Comparison of ENCODE assay signal across 23 cellular contexts in the genomic region with DNA sequence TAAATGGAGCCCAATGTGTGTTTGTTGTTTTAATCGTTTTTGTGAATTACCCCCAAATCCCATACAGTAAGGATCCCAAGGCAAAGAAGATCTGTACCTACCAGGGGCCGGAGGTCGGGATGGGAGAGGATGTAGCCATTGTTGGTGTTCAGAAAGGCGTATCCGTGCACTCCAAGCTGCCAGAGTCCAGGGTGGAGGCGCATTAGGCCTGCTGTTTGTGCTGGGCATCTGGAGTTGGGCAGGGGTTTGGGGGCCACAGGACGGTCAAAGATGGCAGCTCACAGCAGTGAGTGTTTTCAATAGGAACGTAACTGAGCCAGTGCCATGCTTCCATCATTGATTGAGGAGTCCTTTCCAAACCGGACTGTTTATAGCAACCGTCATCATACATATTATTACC. TPM values are rescaled to one million over a fixed set of nuclear protein-coding genes. Genes with fewer than 3 reads are reported as not detected.
"Had no signal": no experiment of that assay in that cellular context is flagged by ENCODE, and none has a peak within 500 bp of the region (broad histone marks: within the 10 kb centered on the region; RNA-seq: fewer than 3 reads in every experiment).

No MANE protein-coding gene starts in this region.

- H3K9ac ChIP-seq: parathyroid adenoma had no signal

- DNase-seq: activated B cell treated with CpG ODN at 0.5 μM for 24 hours; activated CD4-positive, alpha-beta T cell treated with anti-CD3 and anti-CD28 coated beads for 4 hours; activated effector memory CD4-positive, alpha-beta T cell treated with anti-CD3 and anti-CD28 coated beads, Interleukin-2, amount 50 U/mL, for 16 hours; activated naive CD4-positive, alpha-beta T cell treated with anti-CD3 and anti-CD28 coated beads, Interleukin-2, amount 10 ng/mL, durations not matched to agents 7 days and 5 days; cerebellar nuclear complex; effector CD4-positive, alpha-beta T cell; foreskin fibroblast; left ventricle myocardium superior; midbrain; natural killer cell; stimulated activated CD4-positive, alpha-beta T cell treated with anti-CD3 and anti-CD28 coated beads, Interleukin-1b, Interleukin-23, amount 100 ng/mL, for 48 hours; substantia nigra; T1000; uterus had no signal

- H3K27ac ChIP-seq: parathyroid adenoma, right lobe of liver, skin epidermis, tibial nerve, uterus had no signal

- H3K9me3 Mint-ChIP-seq: activated B cell treated with CpG ODN at 0.5 μM for 24 hours; activated naive CD4-positive, alpha-beta T cell treated with anti-CD3 and anti-CD28 coated beads, Interleukin-2, amount 10 ng/mL, durations not matched to agents 7 days and 5 days; natural killer cell; stimulated activated naive CD8-positive, alpha-beta T cell treated with anti-CD3 and anti-CD28 coated beads, Interleukin-15, Interleukin-2, amounts not matched to agents 100 ng/mL and 50 ng/mL, for 24 hours had no signal

- H3K36me3 ChIP-seq: right lobe of liver, tibial nerve, uterus had no signal

- H3K79me2 ChIP-seq: parathyroid adenoma had no signal

- H3K27ac Mint-ChIP-seq: activated B cell treated with CpG ODN at 0.5 μM for 24 hours; activated naive CD4-positive, alpha-beta T cell treated with anti-CD3 and anti-CD28 coated beads, Interleukin-2, amount 10 ng/mL, durations not matched to agents 7 days and 5 days; natural killer cell; stimulated activated naive CD8-positive, alpha-beta T cell treated with anti-CD3 and anti-CD28 coated beads, Interleukin-15, Interleukin-2, amounts not matched to agents 100 ng/mL and 50 ng/mL, for 24 hours had no signal

- H3K4me3 ChIP-seq: right lobe of liver, skin epidermis, tibial nerve, uterus had no signal

- H3K36me3 Mint-ChIP-seq: activated naive CD4-positive, alpha-beta T cell treated with anti-CD3 and anti-CD28 coated beads, Interleukin-2, amount 10 ng/mL, durations not matched to agents 7 days and 5 days; natural killer cell had no signal

- H3K4me1 ChIP-seq: parathyroid adenoma, right lobe of liver, tibial nerve, uterus had no signal

- H2AFZ ChIP-seq: parathyroid adenoma had no signal

- H3K27me3 Mint-ChIP-seq: stimulated activated naive CD8-positive, alpha-beta T cell treated with anti-CD3 and anti-CD28 coated beads, Interleukin-15, Interleukin-2, amounts not matched to agents 100 ng/mL and 50 ng/mL, for 24 hours had no signal

- H3K27me3 ChIP-seq: right lobe of liver, tibial nerve, uterus had no signal

- H3K4me1 Mint-ChIP-seq: activated B cell treated with CpG ODN at 0.5 μM for 24 hours; activated naive CD4-positive, alpha-beta T cell treated with anti-CD3 and anti-CD28 coated beads, Interleukin-2, amount 10 ng/mL, durations not matched to agents 7 days and 5 days; natural killer cell had no signal

- H3K4me3 Mint-ChIP-seq: activated B cell treated with CpG ODN at 0.5 μM for 24 hours; activated naive CD4-positive, alpha-beta T cell treated with anti-CD3 and anti-CD28 coated beads, Interleukin-2, amount 10 ng/mL, durations not matched to agents 7 days and 5 days; natural killer cell; stimulated activated naive CD8-positive, alpha-beta T cell treated with anti-CD3 and anti-CD28 coated beads, Interleukin-15, Interleukin-2, amounts not matched to agents 100 ng/mL and 50 ng/mL, for 24 hours had no signal

- H3K9me3 ChIP-seq: right lobe of liver, tibial nerve, uterus had no signal

RNA-seq across cellular contexts. Expression of gene LRTM2, which starts 57.8 kb away (rescaled TPM):
- total RNA-seq: activated B cell treated with CpG ODN at 0.5 μM for 24 hours; epithelial cell of proximal tubule; fibroblast of lung; glomerular endothelial cell; left ventricle myocardium superior; natural killer cell; right lobe of liver; T-helper 1 cell treated with Interleukin-12 subunit alpha and Interleukin-12 subunit beta and Interleukin-4 antibody, amounts not matched to agents 30 ng/mL and 1 ng/mL, for 36 hours; tibial nerve; uterus had no signal
- polyA plus RNA-seq: fibroblast of lung had no signal
